8 cellular contexts compared by ENCODE assay signal in genomic region chr22:36332623-36333331, GRCh38. TPM values are rescaled to one million over a fixed set of nuclear protein-coding genes. Genes with fewer than 3 reads are reported as not detected.
DNase-seq lines count a peak whose midpoint lies in the region; ATAC-seq, FAIRE-seq and TF ChIP-seq lines count a peak whose summit lies in the region.

No MANE protein-coding gene starts in this region.

- no peaks in the 10 kb centered on the region for H3K27me3 ChIP-seq in heart right ventricle
- no peaks in the 10 kb centered on the region for H3K27me3 ChIP-seq in SJCRH30

- H3K36me3 ChIP-seq in heart right ventricle = peaks cover 0 to 92% (median 24%) of the 10 kb centered on the region in 9 donors
- H3K36me3 ChIP-seq in SJCRH30 = peaks cover 53% of the 10 kb centered on the region
- H3K36me3 ChIP-seq in kidney (ENCODE audit: control insufficient read depth in 1 of 2, insufficient read depth in 2 of 2, low read length in 2 of 2) = peaks cover 19 to 48% of the 10 kb centered on the region in 2 donors

- TF ChIP-seq CTCF in heart right ventricle (IDR thresholded peaks at IDR 0.05) (no peak), kidney (IDR thresholded peaks at IDR 0.05; ENCODE audit: borderline replicate concordance, extremely low read depth, insufficient read depth) (no peak)

- H3K4me3 ChIP-seq in heart right ventricle = peak overlapping the region in 3 of 10 donors; percentile 6 to 23 (median 21)
- H3K4me3 ChIP-seq in SJCRH30 = no peak overlapping the region
- no peak overlapping the region for H3K4me3 ChIP-seq in kidney (ENCODE audit: low read length in 2 of 2)

- H3K27me3 Mint-ChIP-seq in activated naive CD8-positive, alpha-beta T cell treated with anti-CD3 and anti-CD28 coated beads, Interleukin-2, amount 50 U/mL, for 24 hours = no peaks in the 10 kb centered on the region

- H3K4me1 ChIP-seq in heart right ventricle (peaks cover 79 to 100% (median 100%) of the 10 kb centered on the region in 9 donors), SJCRH30 (peaks cover 74% of the 10 kb centered on the region), kidney (ENCODE audit: control insufficient read depth in 1 of 2, insufficient read depth in 1 of 2, low read depth in 1 of 2, low read length in 2 of 2) (peaks cover 91 to 94% of the 10 kb centered on the region in 2 donors)

- peak overlapping the region; percentile 76 for H3K4me3 Mint-ChIP-seq in activated naive CD8-positive, alpha-beta T cell treated with anti-CD3 and anti-CD28 coated beads, Interleukin-2, amount 50 U/mL, for 24 hours

- H3K27ac ChIP-seq in heart right ventricle = peak overlapping the region; percentile 84 to 98 (median 96)
- H3K27ac ChIP-seq in SJCRH30 = peak overlapping the region; percentile 70
- H3K27ac ChIP-seq in kidney (ENCODE audit: low read depth in 2 of 2, low read length in 2 of 2) = peak overlapping the region; percentile 95 to 97

- intact Hi-C loops in heart right ventricle (cut with DNase I) = loop anchor here in 5 of 10 donors (5.0 kb wide), 4 partner anchors 35 to 125 kb away; partner anchors contain the start of gene MYH9 (in 1 of the 5)
- intact Hi-C loops in left cardiac atrium (cut with DNase I) = loop anchor here (5.0 kb wide), 2 partner anchors 35 to 55 kb away; partner anchors contain the start of gene MYH9 (in 1 of the 2)
- intact Hi-C loops in kidney (cut with DNase I) = no loop called here

- no peaks in the 10 kb centered on the region for H3K9me3 Mint-ChIP-seq in activated naive CD8-positive, alpha-beta T cell treated with anti-CD3 and anti-CD28 coated beads, Interleukin-2, amount 50 U/mL, for 24 hours

- ATAC-seq in heart right ventricle (no peak), left cardiac atrium (no peak)
- ATAC-seq in activated naive CD8-positive, alpha-beta T cell treated with anti-CD3 and anti-CD28 coated beads, Interleukin-2, amount 50 U/mL, for 24 hours = peak; percentile 45

- peaks cover 100% of the 10 kb centered on the region for H3K4me1 Mint-ChIP-seq in activated naive CD8-positive, alpha-beta T cell treated with anti-CD3 and anti-CD28 coated beads, Interleukin-2, amount 50 U/mL, for 24 hours

- H3K36me3 Mint-ChIP-seq in activated naive CD8-positive, alpha-beta T cell treated with anti-CD3 and anti-CD28 coated beads, Interleukin-2, amount 50 U/mL, for 24 hours (ENCODE audit: low read depth) = peaks cover 80% of the 10 kb centered on the region

- peak overlapping the region; percentile 43 to 70 for H3K9ac ChIP-seq in kidney (ENCODE audit: low read length in 2 of 2)

- no peak for FAIRE-seq in kidney (lab: Jason Lieb, UNC)

- DNase-seq in heart right ventricle = no peak
- no peak for DNase-seq in left cardiac atrium
- DNase-seq in SJCRH30 = peak; percentile 77 to 84
- peak; percentile 61 for DNase-seq in activated naive CD8-positive, alpha-beta T cell treated with anti-CD3 and anti-CD28 coated beads, Interleukin-2, amount 50 U/mL, for 24 hours
- DNase-seq in kidney = no peak
- DNase-seq in stimulated activated CD4-positive, alpha-beta T cell treated with anti-CD3 and anti-CD28 coated beads, TNF-alpha, amount 100 ng/mL, for 24 hours (ENCODE audit: low read depth in 3 of 3) = peak in 2 of 3 experiments; percentile 50 to 66
- no peak for DNase-seq in NCI-H345 treated with DMSO at 0.1 percent for 48 hours (lab: John Stamatoyannopoulos, UW; ENCODE audit: unreplicated experiment)
- DNase-seq in dedifferentiated amniotic fluid mesenchymal stem cell (ENCODE audit: extremely low spot score) = no peak

- peak overlapping the region; percentile 99 for H3K27ac Mint-ChIP-seq in activated naive CD8-positive, alpha-beta T cell treated with anti-CD3 and anti-CD28 coated beads, Interleukin-2, amount 50 U/mL, for 24 hours

- H3K9me3 ChIP-seq in heart right ventricle = no peaks in the 10 kb centered on the region
- H3K9me3 ChIP-seq in SJCRH30 (replicated peaks) = no peaks in the 10 kb centered on the region
- no peaks in the 10 kb centered on the region for H3K9me3 ChIP-seq in kidney (ENCODE audit: control insufficient read depth in 1 of 2, low read length in 2 of 2)

- WGBS in heart right ventricle, 2 donors = 29 to 32% methylated on average over 13 of the region's 13 CpGs

RNA-seq across cellular contexts. Expression of gene MYH9, which starts 55.0 kb away (rescaled TPM):
- 100 to 1,000 TPM; 132 to 345 (median 189) TPM for total RNA-seq in heart right ventricle
- 100 to 1,000 TPM; 134 to 243 TPM for polyA plus RNA-seq in heart right ventricle
- 100 to 1,000 TPM; 225 to 367 TPM for total RNA-seq in left cardiac atrium
- total RNA-seq in SJCRH30 (2014; rRNA removed; shearing (Covaris generic)) = 151 TPM in 2 replicates
- 655 TPM for total RNA-seq in kidney
- 85.2 TPM for polyA plus RNA-seq in kidney (ENCODE audit: insufficient read depth, low read depth, low replicate concordance)

Comparison
In these comparisons a context has a peak if more than half of its experiments do, and no peak if none do; other contexts are left out.
1. DNase-seq: peak in SJCRH30 (2 of 2), activated naive CD8-positive, alpha-beta T cell treated with anti-CD3 and anti-CD28 coated beads, Interleukin-2, amount 50 U/mL, for 24 hours (single experiment) and stimulated activated CD4-positive, alpha-beta T cell treated with anti-CD3 and anti-CD28 coated beads, TNF-alpha, amount 100 ng/mL, for 24 hours (2 of 3); none in heart right ventricle (0 of 2), left cardiac atrium (single experiment), kidney (single experiment), NCI-H345 treated with DMSO at 0.1 percent for 48 hours (single experiment) and dedifferentiated amniotic fluid mesenchymal stem cell (single experiment).
2. Peak in every context shown above with its lines, with median percentiles within 50 percentile points of each other: H3K27ac ChIP-seq.